ENCODE assay signal across 22 cellular contexts in genomic region chr10:33231621-33232350, GRCh38.
"Had no signal": no experiment of that assay in that cellular context is flagged by ENCODE, and none has a peak within 500 bp of the region (broad histone marks: within the 10 kb centered on the region; RNA-seq: fewer than 3 reads in every experiment).

No MANE protein-coding gene starts in this region.

- H3K4me3 Mint-ChIP-seq: endodermal cell; natural killer cell treated with Interleukin-12 subunit alpha and Interleukin-12 subunit beta and Interleukin-15 and Interleukin-18, amount 100 ng/mL, for 72 hours had no signal

- DNase-seq: colonic mucosa; effector CD4-positive, alpha-beta T cell; endodermal cell; glutamatergic neuron; islet precursor cell; left lung; lower lobe of right lung; mesenchymal stem cell; midbrain; psoas muscle; retina; right lobe of liver; spleen; stimulated activated CD4-positive, alpha-beta T cell treated with anti-CD3 and anti-CD28 coated beads, Interleukin-2, amount 100 ng/mL, for 24 hours; stimulated activated naive CD4-positive, alpha-beta T cell; stomach; substantia nigra; transverse colon had no signal

- H3K27me3 ChIP-seq: colonic mucosa, gastroesophageal sphincter, left lung, neutrophil, right lobe of liver, spleen, stomach, transverse colon had no signal

- H3K9me3 Mint-ChIP-seq: endodermal cell; natural killer cell treated with Interleukin-12 subunit alpha and Interleukin-12 subunit beta and Interleukin-15 and Interleukin-18, amount 100 ng/mL, for 72 hours had no signal

- H3K36me3 Mint-ChIP-seq: natural killer cell treated with Interleukin-12 subunit alpha and Interleukin-12 subunit beta and Interleukin-15 and Interleukin-18, amount 100 ng/mL, for 72 hours had no signal

- H3K4me3 ChIP-seq: colonic mucosa, gastroesophageal sphincter, left lung, lower lobe of right lung, psoas muscle, right lobe of liver, spleen, stomach, thoracic aorta, transverse colon had no signal

- H3K36me3 ChIP-seq: colonic mucosa, gastroesophageal sphincter, left lung, lower lobe of right lung, neutrophil, right lobe of liver, thoracic aorta, transverse colon had no signal

- H3K27ac ChIP-seq: colonic mucosa, gastroesophageal sphincter, lower lobe of right lung, neutrophil, right lobe of liver, spleen, stomach, thoracic aorta, transverse colon had no signal

- H3K4me1 ChIP-seq: colonic mucosa, right lobe of liver had no signal

- H3K9me3 ChIP-seq: colonic mucosa, gastroesophageal sphincter, left lung, lower lobe of right lung, neutrophil, psoas muscle, right lobe of liver, spleen, stomach, thoracic aorta, transverse colon had no signal

- H3K27ac Mint-ChIP-seq: endodermal cell; natural killer cell treated with Interleukin-12 subunit alpha and Interleukin-12 subunit beta and Interleukin-15 and Interleukin-18, amount 100 ng/mL, for 72 hours had no signal
